Comparison of ENCODE assay signal across 8 cellular contexts in genomic region chr6:96899019-96899418, GRCh38. TPM values are rescaled to one million over a fixed set of nuclear protein-coding genes. Genes with fewer than 3 reads are reported as not detected.
DNase-seq lines count a peak whose midpoint lies in the region; ATAC-seq, FAIRE-seq and TF ChIP-seq lines count a peak whose summit lies in the region.

No MANE protein-coding gene starts in this region.

- ATAC-seq in HG03135 (IDR thresholded peaks at IDR 0.05; ENCODE audit: unreplicated experiment): no peak

- TF ChIP-seq POLR2A in H54 (IDR thresholded peaks at IDR 0.05; ENCODE audit: low read depth, low read length): no peak

- WGBS in hepatocyte (ENCODE audit: low lambda C conversion rate, missing lambda C conversion rate): 19% methylated on average over 3 of the region's 3 CpGs

- peaks cover 16% of the 10 kb centered on the region for H3K4me1 Mint-ChIP-seq in activated CD4-positive, alpha-beta T cell treated with anti-CD3 and anti-CD28 coated beads, Interleukin-2, amount 10 ng/mL, durations not matched to agents 24 days and 14 days

- H3K4me1 ChIP-seq in adipocyte (ENCODE audit: control insufficient read depth, insufficient read depth, low read length): peaks cover 31% of the 10 kb centered on the region
- peaks cover 5% of the 10 kb centered on the region for H3K4me1 ChIP-seq in hepatocyte (ENCODE audit: insufficient read depth)

- TF ChIP-seq CTCF in hepatocyte (IDR thresholded peaks at IDR 0.05; ENCODE audit: poor library complexity): peak; percentile 72

- peaks cover 10% of the 10 kb centered on the region for H3K27me3 Mint-ChIP-seq in activated CD4-positive, alpha-beta T cell treated with anti-CD3 and anti-CD28 coated beads, Interleukin-2, amount 10 ng/mL, durations not matched to agents 24 days and 14 days

- peak overlapping the region; percentile 85 for H3K4me3 Mint-ChIP-seq in activated CD4-positive, alpha-beta T cell treated with anti-CD3 and anti-CD28 coated beads, Interleukin-2, amount 10 ng/mL, durations not matched to agents 24 days and 14 days

- no peaks in the 10 kb centered on the region for H3K9me2 ChIP-seq in hepatocyte (replicated peaks; ENCODE audit: insufficient read depth)

- H3K79me2 ChIP-seq in hepatocyte: peaks cover 30% of the 10 kb centered on the region

- intact Hi-C loops in activated CD4-positive, alpha-beta T cell treated with anti-CD3 and anti-CD28 coated beads, Interleukin-2, amount 10 ng/mL, durations not matched to agents 24 days and 14 days (cut with micrococcal nuclease): loop anchor here (5.0 kb wide), 1 partner anchor 493 kb away; no protein-coding TSS in a partner anchor

- H3K9me3 Mint-ChIP-seq in activated CD4-positive, alpha-beta T cell treated with anti-CD3 and anti-CD28 coated beads, Interleukin-2, amount 10 ng/mL, durations not matched to agents 24 days and 14 days: no peaks in the 10 kb centered on the region

- H3K27me3 ChIP-seq in adipocyte (replicated peaks; ENCODE audit: control insufficient read depth, insufficient read depth, low read length): no peaks in the 10 kb centered on the region
- no peaks in the 10 kb centered on the region for H3K27me3 ChIP-seq in hepatocyte

- no peak overlapping the region for H3K27ac Mint-ChIP-seq in activated CD4-positive, alpha-beta T cell treated with anti-CD3 and anti-CD28 coated beads, Interleukin-2, amount 10 ng/mL, durations not matched to agents 24 days and 14 days

- H4K20me1 ChIP-seq in hepatocyte (ENCODE audit: insufficient read depth, poor library complexity, severe bottlenecking): no peaks in the 10 kb centered on the region

- H3K4me3 ChIP-seq in adipocyte (ENCODE audit: low read length) (peak overlapping the region; percentile 98), hepatocyte (peak overlapping the region; percentile 65), skin epidermis (peak overlapping the region in 1 of 7 experiments; percentile 89)

- peak overlapping the region; percentile 83 for H3K4me2 ChIP-seq in hepatocyte

- peak overlapping the region; percentile 92 for H3K27ac ChIP-seq in hepatocyte
- H3K27ac ChIP-seq in skin epidermis: peak overlapping the region in 13 of 21 experiments; percentile 6 to 94 (median 87)

- H3K9me3 ChIP-seq in adipocyte (ENCODE audit: control insufficient read depth, low read length) (no peaks in the 10 kb centered on the region), hepatocyte (ENCODE audit: low read depth) (no peaks in the 10 kb centered on the region)

- peak overlapping the region; percentile 58 for H2AFZ ChIP-seq in hepatocyte

- peak overlapping the region; percentile 93 for H3K9ac ChIP-seq in adipocyte (ENCODE audit: low read length)

- no peak for DNase-seq in activated CD4-positive, alpha-beta T cell treated with anti-CD3 and anti-CD28 coated beads, Interleukin-2, amount 10 ng/mL, durations not matched to agents 24 days and 14 days
- no peak for DNase-seq in activated CD4-positive, alpha-beta T cell treated with anti-CD3 and anti-CD28 coated beads for 4 hours
- DNase-seq in NCI-H1105 treated with DMSO at 0.1 percent for 48 hours (lab: John Stamatoyannopoulos, UW): peak; percentile 61
- DNase-seq in adipocyte (ENCODE audit: low read depth): peak; percentile 79
- DNase-seq in hepatocyte (ENCODE audit: low spot score): peak; percentile 63
- no peak for DNase-seq in H54 (ENCODE audit: insufficient read length, low spot score)

- FAIRE-seq in H54 (lab: Jason Lieb, UNC): no peak

- H3K36me3 ChIP-seq in adipocyte (ENCODE audit: control insufficient read depth, insufficient read depth, low read length, severe bottlenecking) (peaks cover 14% of the 10 kb centered on the region), hepatocyte (replicated peaks; ENCODE audit: insufficient read depth, low read depth) (no peaks in the 10 kb centered on the region)

- peaks cover 19% of the 10 kb centered on the region for H3K36me3 Mint-ChIP-seq in activated CD4-positive, alpha-beta T cell treated with anti-CD3 and anti-CD28 coated beads, Interleukin-2, amount 10 ng/mL, durations not matched to agents 24 days and 14 days (ENCODE audit: low read depth)

RNA-seq across cellular contexts. Expression of gene NDUFAF4, which starts 1.3 kb away (rescaled TPM):
- total RNA-seq in activated CD4-positive, alpha-beta T cell treated with anti-CD3 and anti-CD28 coated beads, Interleukin-2, amount 10 ng/mL, durations not matched to agents 24 days and 14 days: 71.8 and 74.4 TPM in 2 replicates
- 31.1 and 39.1 TPM in 2 replicates for total RNA-seq in hepatocyte
- 50.7 and 62.4 TPM in 2 replicates for polyA plus RNA-seq in hepatocyte

RNA-seq across cellular contexts. Expression of gene KLHL32, which starts 25.5 kb away (rescaled TPM):
- total RNA-seq in activated CD4-positive, alpha-beta T cell treated with anti-CD3 and anti-CD28 coated beads, Interleukin-2, amount 10 ng/mL, durations not matched to agents 24 days and 14 days: 0.07 and 0.44 TPM in 2 replicates
- 0.27 and 2.2 TPM in 2 replicates for total RNA-seq in hepatocyte
- polyA plus RNA-seq in hepatocyte: 0.79 TPM in 1 of 2 replicates, not detected in the other

Comparison
In these comparisons a context has a peak if more than half of its experiments do, and no peak if none do; other contexts are left out.
1. DNase-seq: peak in NCI-H1105 treated with DMSO at 0.1 percent for 48 hours (single experiment), adipocyte (single experiment) and hepatocyte (single experiment); none in activated CD4-positive, alpha-beta T cell treated with anti-CD3 and anti-CD28 coated beads, Interleukin-2, amount 10 ng/mL, durations not matched to agents 24 days and 14 days (single experiment), activated CD4-positive, alpha-beta T cell treated with anti-CD3 and anti-CD28 coated beads for 4 hours (0 of 2) and H54 (single experiment).